33 cellular contexts compared by ENCODE assay signal in the genomic region with DNA sequence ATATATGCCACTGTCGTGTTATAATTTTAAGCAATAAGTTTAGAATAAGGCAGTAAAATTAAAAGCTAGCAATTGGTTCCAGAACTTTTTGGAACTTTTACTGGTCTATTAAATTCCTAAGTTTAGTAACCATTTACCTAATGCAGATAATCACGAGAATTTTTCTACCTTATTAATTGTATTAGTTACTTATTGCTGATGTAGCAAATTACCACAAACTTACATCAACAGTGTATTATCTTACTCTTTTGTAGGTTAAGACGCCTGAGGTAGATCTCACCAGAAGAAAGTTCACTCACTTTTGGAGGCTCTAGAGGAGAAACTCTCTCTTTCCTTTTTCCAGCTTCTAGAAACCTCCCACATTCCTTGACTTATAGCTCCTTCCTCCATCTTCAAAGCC.
"Had no signal": no experiment of that assay in that cellular context is flagged by ENCODE, and none has a peak within 500 bp of the region (broad histone marks: within the 10 kb centered on the region; RNA-seq: fewer than 3 reads in every experiment).

No MANE protein-coding gene starts in this region.

- FAIRE-seq: astrocyte, colon had no signal

- H3K4me3 ChIP-seq: adrenal gland, body of pancreas, breast epithelium had no signal

- H3K4me1 ChIP-seq: adrenal gland, breast epithelium had no signal

- H3K27me3 ChIP-seq: adrenal gland, brain microvascular endothelial cell, breast epithelium had no signal

- H3K9me3 ChIP-seq: adrenal gland, body of pancreas, breast epithelium had no signal

- ATAC-seq: activated CD8-positive, alpha-beta T cell treated with anti-CD3 and anti-CD28 coated beads for 36 hours; activated naive CD4-positive, alpha-beta T cell treated with anti-CD3 and anti-CD28 coated beads, Interleukin-2, amount 50 U/mL, for 72 hours; activated T-cell treated with anti-CD3 and anti-CD28 coated beads, Interleukin-2, amount 50 U/mL, for 4 hours; activated T-cell treated with anti-CD3 and anti-CD28 coated beads, Interleukin-2, amount 50 U/mL, for 72 hours; activated T-helper 17 cell treated with anti-CD3 and anti-CD28 coated beads, Interleukin-2, amount 50 U/mL, for 72 hours; body of pancreas had no signal

- DNase-seq: activated B cell treated with CpG ODN at 0.5 μM for 24 hours; activated CD4-positive, alpha-beta memory T cell treated with anti-CD3 and anti-CD28 coated beads for 36 hours; activated CD4-positive, alpha-beta T cell treated with anti-CD3 and anti-CD28 coated beads for 4 hours; activated CD4-positive, alpha-beta T cell treated with anti-CD3 and anti-CD28 coated beads, Interleukin-2, amount 10 ng/mL, durations not matched to agents 24 days and 14 days; activated CD4-positive, alpha-beta T cell treated with anti-CD3 and anti-CD28 coated beads, Interleukin-2, amount 50 U/mL, for 1 hour; activated CD4-positive, alpha-beta T cell treated with anti-CD3 and anti-CD28 coated beads, Interleukin-2, amount 50 U/mL, for 4 hours; activated CD4-positive, CD25-positive, alpha-beta regulatory T cell treated with anti-CD3 and anti-CD28 coated beads, Interleukin-2, amount 50 U/mL, for 72 hours; activated CD8-positive, alpha-beta memory T cell treated with anti-CD3 and anti-CD28 coated beads, Interleukin-2, amount 50 U/mL, for 4 hours; activated CD8-positive, alpha-beta T cell treated with anti-CD3 and anti-CD28 coated beads for 36 hours; activated effector memory CD4-positive, alpha-beta T cell treated with anti-CD3 and anti-CD28 coated beads, Interleukin-2, amount 50 U/mL, for 16 hours; activated gamma-delta T cell treated with Interleukin-2 at 50 U/mL for 16 hours; activated naive CD4-positive, alpha-beta T cell; activated naive CD4-positive, alpha-beta T cell treated with anti-CD3 and anti-CD28 coated beads for 36 hours; activated naive CD4-positive, alpha-beta T cell treated with anti-CD3 and anti-CD28 coated beads, Interleukin-2, amount 50 U/mL, for 16 hours; activated naive CD8-positive, alpha-beta T cell treated with anti-CD3 and anti-CD28 coated beads for 36 hours; activated T-cell treated with anti-CD3 and anti-CD28 coated beads for 4 hours; activated T-cell treated with anti-CD3 and anti-CD28 coated beads, Interleukin-2, amount 50 U/mL, for 1 hour; activated T-cell treated with anti-CD3 and anti-CD28 coated beads, Interleukin-2, amount 50 U/mL, for 4 hours; activated T-cell treated with anti-CD3 and anti-CD28 coated beads, Interleukin-2, amount 50 U/mL, for 72 hours; adrenal gland; amniotic stem cell; aorta; body of pancreas; brain microvascular endothelial cell; central memory CD4-positive, alpha-beta T cell; T-helper 2 cell; T-helper 9 cell had no signal

- H3K36me3 ChIP-seq: adrenal gland, brain microvascular endothelial cell, breast epithelium had no signal

- H3K27ac ChIP-seq: adrenal gland, body of pancreas, brain microvascular endothelial cell, breast epithelium, VCaP had no signal
